18 cellular contexts compared by ENCODE assay signal in genomic region chr6:130129781-130130246, GRCh38.
DNase-seq lines count a peak whose midpoint lies in the region; ATAC-seq and TF ChIP-seq lines count a peak whose summit lies in the region.
"Had no signal": no experiment of that assay in that cellular context is flagged by ENCODE, and none has a peak within 500 bp of the region (broad histone marks: within the 10 kb centered on the region; RNA-seq: fewer than 3 reads in every experiment).

No MANE protein-coding gene starts in this region.

- TF ChIP-seq CTCF in activated B cell treated with CpG ODN at 0.5 μM for 24 hours (IDR thresholded peaks at IDR 0.05) (no peak), fibroblast of pulmonary artery (IDR thresholded peaks at IDR 0.05; ENCODE audit: low read length, missing control alignments) (no peak)

- H3K27ac Mint-ChIP-seq in activated CD4-positive, alpha-beta memory T cell treated with anti-CD3 and anti-CD28 coated beads, Interleukin-2, amount 10 ng/mL, durations not matched to agents 7 days and 5 days: peak overlapping the region; percentile 9
- no peak overlapping the region for H3K27ac Mint-ChIP-seq in activated CD4-positive, alpha-beta memory T cell treated with anti-CD3 and anti-CD28 coated beads for 36 hours
- H3K27ac Mint-ChIP-seq in activated B cell treated with CpG ODN at 0.5 μM for 24 hours: peak overlapping the region; percentile 71
- H3K27ac Mint-ChIP-seq: activated CD8-positive, alpha-beta T cell treated with anti-CD3 and anti-CD28 coated beads, Interleukin-2, amount 10 ng/mL, durations not matched to agents 7 days and 5 days; activated T-helper 1 cell treated with anti-CD3 and anti-CD28 coated beads, Interleukin-12 subunit alpha, Interleukin-12 subunit beta, Interleukin-2, Interleukin-4 antibody, amounts not matched to agents 30 ng/mL and 10 ng/mL and 1 ng/mL, durations not matched to agents 14 hours and 24 hours and 36 hours had no signal

- no peaks in the 10 kb centered on the region for H3K27me3 Mint-ChIP-seq in activated CD4-positive, alpha-beta memory T cell treated with anti-CD3 and anti-CD28 coated beads, Interleukin-2, amount 10 ng/mL, durations not matched to agents 7 days and 5 days
- H3K27me3 Mint-ChIP-seq in activated CD4-positive, alpha-beta memory T cell treated with anti-CD3 and anti-CD28 coated beads for 36 hours: no peaks in the 10 kb centered on the region
- H3K27me3 Mint-ChIP-seq in activated B cell treated with CpG ODN at 0.5 μM for 24 hours: no peaks in the 10 kb centered on the region

- no peak overlapping the region for H3K4me3 ChIP-seq in fibroblast of pulmonary artery (replicated peaks; ENCODE audit: low read depth, low read length)
- H3K4me3 ChIP-seq: thoracic aorta had no signal

- H3K4me3 Mint-ChIP-seq in activated CD4-positive, alpha-beta memory T cell treated with anti-CD3 and anti-CD28 coated beads, Interleukin-2, amount 10 ng/mL, durations not matched to agents 7 days and 5 days: no peak overlapping the region
- no peak overlapping the region for H3K4me3 Mint-ChIP-seq in activated CD4-positive, alpha-beta memory T cell treated with anti-CD3 and anti-CD28 coated beads for 36 hours
- H3K4me3 Mint-ChIP-seq in activated B cell treated with CpG ODN at 0.5 μM for 24 hours: no peak overlapping the region
- H3K4me3 Mint-ChIP-seq: activated CD8-positive, alpha-beta T cell treated with anti-CD3 and anti-CD28 coated beads, Interleukin-2, amount 10 ng/mL, durations not matched to agents 7 days and 5 days; activated T-helper 1 cell treated with anti-CD3 and anti-CD28 coated beads, Interleukin-12 subunit alpha, Interleukin-12 subunit beta, Interleukin-2, Interleukin-4 antibody, amounts not matched to agents 30 ng/mL and 10 ng/mL and 1 ng/mL, durations not matched to agents 14 hours and 24 hours and 36 hours had no signal

- no peak for DNase-seq in activated CD4-positive, alpha-beta memory T cell treated with anti-CD3 and anti-CD28 coated beads, Interleukin-2, amount 10 ng/mL, durations not matched to agents 7 days and 5 days
- no peak for DNase-seq in activated CD4-positive, alpha-beta memory T cell treated with anti-CD3 and anti-CD28 coated beads for 36 hours
- DNase-seq in activated B cell treated with CpG ODN at 0.5 μM for 24 hours (no peak), fibroblast of pulmonary artery (ENCODE audit: low read depth) (peak; percentile 22), pulmonary artery endothelial cell (ENCODE audit: low read depth, low spot score) (peak; percentile 58), NCI-H128 (lab: John Stamatoyannopoulos, UW; ENCODE audit: unreplicated experiment) (no peak), SW 1271 (lab: John Stamatoyannopoulos, UW) (no peak)
- DNase-seq: 8988T; activated CD8-positive, alpha-beta T cell treated with anti-CD3 and anti-CD28 coated beads, Interleukin-2, amount 10 ng/mL, durations not matched to agents 7 days and 5 days; DMS79 treated with DMSO at 0.1 percent for 48 hours; foreskin melanocyte; GOT3; MV-4-11; NCI-H2081; NCI-H524 treated with DMSO at 0.1 percent for 48 hours had no signal

- H3K36me3 Mint-ChIP-seq in activated CD4-positive, alpha-beta memory T cell treated with anti-CD3 and anti-CD28 coated beads, Interleukin-2, amount 10 ng/mL, durations not matched to agents 7 days and 5 days (ENCODE audit: low read depth): peaks cover 40% of the 10 kb centered on the region
- H3K36me3 Mint-ChIP-seq in activated CD4-positive, alpha-beta memory T cell treated with anti-CD3 and anti-CD28 coated beads for 36 hours: peaks cover 1% of the 10 kb centered on the region
- H3K36me3 Mint-ChIP-seq in activated B cell treated with CpG ODN at 0.5 μM for 24 hours (ENCODE audit: low read depth): peaks cover 62% of the 10 kb centered on the region

- POLR2A ChIA-PET in activated CD4-positive, alpha-beta memory T cell treated with anti-CD3 and anti-CD28 coated beads, Interleukin-2, amount 10 ng/mL, durations not matched to agents 7 days and 5 days (lab: Charles Lee): interaction anchor here (1.1 kb wide), 1 partner anchor 94 kb away, joined by 4 read pairs; the partner anchor contains the start of gene SAMD3
- POLR2A ChIA-PET in activated CD4-positive, alpha-beta memory T cell treated with anti-CD3 and anti-CD28 coated beads for 36 hours (lab: Charles Lee): no interaction called here
- POLR2A ChIA-PET in activated B cell treated with CpG ODN at 0.5 μM for 24 hours (lab: Charles Lee): no interaction called here

- ATAC-seq in activated B cell treated with CpG ODN at 0.5 μM for 24 hours (ENCODE audit: low read depth): no peak
- ATAC-seq in HG02759 (IDR thresholded peaks at IDR 0.05; ENCODE audit: unreplicated experiment): no peak
- ATAC-seq: activated CD8-positive, alpha-beta T cell treated with anti-CD3 and anti-CD28 coated beads, Interleukin-2, amount 10 ng/mL, durations not matched to agents 7 days and 5 days had no signal

- peaks cover 51% of the 10 kb centered on the region for H3K4me1 Mint-ChIP-seq in activated CD4-positive, alpha-beta memory T cell treated with anti-CD3 and anti-CD28 coated beads, Interleukin-2, amount 10 ng/mL, durations not matched to agents 7 days and 5 days
- peaks cover 63% of the 10 kb centered on the region for H3K4me1 Mint-ChIP-seq in activated CD4-positive, alpha-beta memory T cell treated with anti-CD3 and anti-CD28 coated beads for 36 hours (ENCODE audit: low read depth)
- H3K4me1 Mint-ChIP-seq in activated B cell treated with CpG ODN at 0.5 μM for 24 hours: peaks cover 58% of the 10 kb centered on the region

- CTCF ChIA-PET in activated CD4-positive, alpha-beta memory T cell treated with anti-CD3 and anti-CD28 coated beads, Interleukin-2, amount 10 ng/mL, durations not matched to agents 7 days and 5 days (lab: Charles Lee): interaction anchor here (1.3 to 1.9 kb wide), 2 partner anchors 94 to 153 kb away, joined by 3 to 5 read pairs; no protein-coding TSS in a partner anchor
- CTCF ChIA-PET in activated CD4-positive, alpha-beta memory T cell treated with anti-CD3 and anti-CD28 coated beads for 36 hours (lab: Charles Lee): no interaction called here
- CTCF ChIA-PET in activated B cell treated with CpG ODN at 0.5 μM for 24 hours (lab: Charles Lee): no interaction called here

- H3K9me3 Mint-ChIP-seq in activated CD4-positive, alpha-beta memory T cell treated with anti-CD3 and anti-CD28 coated beads, Interleukin-2, amount 10 ng/mL, durations not matched to agents 7 days and 5 days: peaks cover 5% of the 10 kb centered on the region
- no peaks in the 10 kb centered on the region for H3K9me3 Mint-ChIP-seq in activated CD4-positive, alpha-beta memory T cell treated with anti-CD3 and anti-CD28 coated beads for 36 hours
- H3K9me3 Mint-ChIP-seq in activated B cell treated with CpG ODN at 0.5 μM for 24 hours: no peaks in the 10 kb centered on the region
- H3K9me3 Mint-ChIP-seq: activated T-helper 1 cell treated with anti-CD3 and anti-CD28 coated beads, Interleukin-12 subunit alpha, Interleukin-12 subunit beta, Interleukin-2, Interleukin-4 antibody, amounts not matched to agents 30 ng/mL and 10 ng/mL and 1 ng/mL, durations not matched to agents 14 hours and 24 hours and 36 hours had no signal

- intact Hi-C loops in activated CD4-positive, alpha-beta memory T cell treated with anti-CD3 and anti-CD28 coated beads for 36 hours (cut with micrococcal nuclease): loop anchor here (5.0 to 10.0 kb wide), 3 partner anchors 53 to 495 kb away; no protein-coding TSS in a partner anchor
- intact Hi-C loops in activated B cell treated with CpG ODN at 0.5 μM for 24 hours (cut with micrococcal nuclease): loop anchor here (5.0 kb wide), 1 partner anchor 92 kb away; the partner anchor contains the start of gene SAMD3

Comparison
In these comparisons a context has a peak if more than half of its experiments do, and no peak if none do; other contexts are left out.
1. DNase-seq: peak in fibroblast of pulmonary artery (single experiment) and pulmonary artery endothelial cell (single experiment); none in activated CD4-positive, alpha-beta memory T cell treated with anti-CD3 and anti-CD28 coated beads, Interleukin-2, amount 10 ng/mL, durations not matched to agents 7 days and 5 days (single experiment), activated CD4-positive, alpha-beta memory T cell treated with anti-CD3 and anti-CD28 coated beads for 36 hours (single experiment), activated B cell treated with CpG ODN at 0.5 μM for 24 hours (single experiment), NCI-H128 (single experiment) and SW 1271 (0 of 2).